In genomic region chr13:91331047-91331915, GRCh38 we compare ENCODE assay signal across 11 cellular contexts. TPM values are rescaled to one million over a fixed set of nuclear protein-coding genes. Genes with fewer than 3 reads are reported as not detected.
A peak's percentile ranks its signal among the peaks of the same experiment; 100 is the strongest.
DNase-seq lines count a peak whose midpoint lies in the region; ATAC-seq and TF ChIP-seq lines count a peak whose summit lies in the region.
"Had no signal": no experiment of that assay in that cellular context is flagged by ENCODE, and none has a peak within 500 bp of the region (broad histone marks: within the 10 kb centered on the region; RNA-seq: fewer than 3 reads in every experiment).

No MANE protein-coding gene starts in this region.

- peak in 1 of 2 donors; percentile 58 for ATAC-seq in natural killer cell treated with Interleukin-12 subunit alpha and Interleukin-12 subunit beta and Interleukin-15 and Interleukin-18, amount 100 ng/mL, for 72 hours
- ATAC-seq in natural killer cell = no peak
- peak; percentile 81 for ATAC-seq in HG02571 (IDR thresholded peaks at IDR 0.05; ENCODE audit: unreplicated experiment)
- ATAC-seq in HG03432 (IDR thresholded peaks at IDR 0.05; ENCODE audit: unreplicated experiment) = peak; percentile 86

- H3K9me3 Mint-ChIP-seq in natural killer cell treated with Interleukin-12 subunit alpha and Interleukin-12 subunit beta and Interleukin-15 and Interleukin-18, amount 100 ng/mL, for 72 hours = no peaks in the 10 kb centered on the region
- H3K9me3 Mint-ChIP-seq in natural killer cell = no peaks in the 10 kb centered on the region

- intact Hi-C loops in natural killer cell (cut with micrococcal nuclease) = no loop called here

- no peak for TF ChIP-seq CTCF in natural killer cell (IDR thresholded peaks at IDR 0.05)

- peak overlapping the region in 1 of 2 donors; percentile 40 for H3K27ac Mint-ChIP-seq in natural killer cell treated with Interleukin-12 subunit alpha and Interleukin-12 subunit beta and Interleukin-15 and Interleukin-18, amount 100 ng/mL, for 72 hours
- H3K27ac Mint-ChIP-seq in natural killer cell = no peak overlapping the region

- H3K36me3 Mint-ChIP-seq in natural killer cell treated with Interleukin-12 subunit alpha and Interleukin-12 subunit beta and Interleukin-15 and Interleukin-18, amount 100 ng/mL, for 72 hours = no peaks in the 10 kb centered on the region
- no peaks in the 10 kb centered on the region for H3K36me3 Mint-ChIP-seq in natural killer cell

- H3K27me3 Mint-ChIP-seq in natural killer cell treated with Interleukin-12 subunit alpha and Interleukin-12 subunit beta and Interleukin-15 and Interleukin-18, amount 100 ng/mL, for 72 hours = peaks cover 6 to 19% of the 10 kb centered on the region in 2 donors
- peaks cover 13 to 36% of the 10 kb centered on the region in 2 donors for H3K27me3 Mint-ChIP-seq in natural killer cell (ENCODE audit: low read depth in 2 of 2)

- no peak for DNase-seq in natural killer cell treated with Interleukin-12 subunit alpha and Interleukin-12 subunit beta and Interleukin-15 and Interleukin-18, amount 100 ng/mL, for 72 hours (ENCODE audit: low spot score)
- DNase-seq in natural killer cell (no peak), NCI-H774 (lab: John Stamatoyannopoulos, UW) (no peak), NCI-H226 (no peak), cerebellum (ENCODE audit: low spot score) (no peak), cerebellar nuclear complex (lab: John Stamatoyannopoulos, UW) (no peak)
- DNase-seq: activated effector memory CD4-positive, alpha-beta T cell treated with Interleukin-2 at 50 U/mL for 16 hours; AML-193; NCI-H2171 had no signal

- H3K4me1 Mint-ChIP-seq in natural killer cell treated with Interleukin-12 subunit alpha and Interleukin-12 subunit beta and Interleukin-15 and Interleukin-18, amount 100 ng/mL, for 72 hours (ENCODE audit: low read depth in 2 of 2) = peaks cover 0 to 10% of the 10 kb centered on the region in 2 donors
- H3K4me1 Mint-ChIP-seq in natural killer cell = no peaks in the 10 kb centered on the region

- H3K4me3 Mint-ChIP-seq in natural killer cell treated with Interleukin-12 subunit alpha and Interleukin-12 subunit beta and Interleukin-15 and Interleukin-18, amount 100 ng/mL, for 72 hours = peak overlapping the region; percentile 65
- no peak overlapping the region for H3K4me3 Mint-ChIP-seq in natural killer cell

RNA-seq across cellular contexts. Expression of gene MIR17HG, which starts 16.2 kb away (rescaled TPM):
- 10 to 100 TPM; 15.9 to 39.8 TPM for total RNA-seq in natural killer cell treated with Interleukin-12 subunit alpha and Interleukin-12 subunit beta and Interleukin-15 and Interleukin-18, amount 100 ng/mL, for 72 hours
- total RNA-seq in natural killer cell (1 to 10 TPM; 2.2 to 8.1 (median 6.1) TPM), cerebellum (32.2 TPM)

Comparison
In these comparisons a context has a peak if more than half of its experiments do, and no peak if none do; other contexts are left out.
1. ATAC-seq: peak in HG02571 (single experiment) and HG03432 (single experiment); none in natural killer cell (0 of 3).